Comparison of ENCODE assay signal across 6 cellular contexts in genomic region chr16:21153124-21153729, GRCh38. TPM values are rescaled to one million over a fixed set of nuclear protein-coding genes. Genes with fewer than 3 reads are reported as not detected.
"Had no signal": no experiment of that assay in that cellular context is flagged by ENCODE, and none has a peak within 500 bp of the region (broad histone marks: within the 10 kb centered on the region; RNA-seq: fewer than 3 reads in every experiment).

No MANE protein-coding gene starts in this region.

RNA-seq across cellular contexts. Expression of gene DNAH3, which starts 2.6 kb away (rescaled TPM):
- total RNA-seq: GM23248, HFFc6, IMR-90 had no signal
- polyA plus RNA-seq: GM23248, IMR-90 had no signal

RNA-seq across cellular contexts. Expression of gene ZP2, which starts 58.1 kb away (rescaled TPM):
- total RNA-seq: GM23248, H4, H7, HFFc6, HT1080, IMR-90 had no signal
- polyA plus RNA-seq: GM23248, IMR-90 had no signal
